8 cellular contexts compared by ENCODE assay signal in the genomic region with DNA sequence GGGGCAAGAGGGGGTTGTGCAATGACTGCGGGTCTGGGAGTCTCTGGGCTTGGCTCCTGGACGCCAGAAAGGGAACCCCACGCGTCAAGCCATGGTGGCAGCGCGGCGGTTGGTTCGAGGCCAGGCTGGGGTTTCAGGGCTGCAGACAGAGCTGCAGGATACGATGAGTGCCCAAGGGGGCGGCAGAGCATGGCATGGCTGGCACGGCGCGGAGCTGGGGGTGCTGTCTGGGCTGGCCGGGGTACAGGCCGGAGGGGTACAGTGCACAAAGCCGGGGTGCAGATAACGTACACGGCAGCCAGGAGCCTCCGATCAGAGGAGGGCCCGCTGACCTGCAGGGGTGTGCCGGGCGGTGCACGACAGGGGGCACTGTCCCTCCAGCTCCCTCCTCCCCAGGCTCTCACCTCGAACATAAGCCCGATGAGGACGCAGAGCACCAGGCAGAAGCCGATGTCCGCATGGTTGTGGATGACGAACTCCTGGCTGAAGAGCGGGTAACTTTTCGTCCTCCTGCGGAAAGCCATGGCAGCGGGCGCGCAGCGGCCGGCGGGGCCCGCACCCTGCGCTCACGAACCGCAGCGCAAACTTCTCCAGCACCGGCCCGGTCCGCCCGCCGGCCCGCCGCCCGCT. TPM values are rescaled to one million over a fixed set of nuclear protein-coding genes. Genes with fewer than 3 reads are reported as not detected.
DNase-seq lines count a peak whose midpoint lies in the region; ATAC-seq and TF ChIP-seq lines count a peak whose summit lies in the region.

No MANE protein-coding gene starts in this region.

- H3K4me1 ChIP-seq in endodermal cell (ENCODE audit: control insufficient read depth, insufficient read depth, low read length) (peaks cover 5% of the 10 kb centered on the region), mucosa of descending colon (ENCODE audit: low read depth) (peaks cover 22% of the 10 kb centered on the region)

- H3K9me3 Mint-ChIP-seq in endodermal cell: no peaks in the 10 kb centered on the region
- H3K9me3 Mint-ChIP-seq in stimulated activated effector memory CD8-positive, alpha-beta T cell treated with anti-CD3 and anti-CD28 coated beads, Interleukin-12 subunit alpha, Interleukin-12 subunit beta, amount 100 ng/mL, for 72 hours: no peaks in the 10 kb centered on the region

- peak overlapping the region; percentile 21 for H3K27ac ChIP-seq in endodermal cell (ENCODE audit: low read depth, low read length)

- H3K4me1 Mint-ChIP-seq in endodermal cell: peaks cover 42% of the 10 kb centered on the region
- H3K4me1 Mint-ChIP-seq in stimulated activated effector memory CD8-positive, alpha-beta T cell treated with anti-CD3 and anti-CD28 coated beads, Interleukin-12 subunit alpha, Interleukin-12 subunit beta, amount 100 ng/mL, for 72 hours: peaks cover 45% of the 10 kb centered on the region

- WGBS in endodermal cell (ENCODE audit: insufficient coverage in 1 of 2, insufficient read length in 1 of 2), 2 experiments: 0 to 4% methylated on average over 2 to 51 of the region's 51 CpGs

- no peaks in the 10 kb centered on the region for H3K27me3 Mint-ChIP-seq in endodermal cell (ENCODE audit: insufficient read depth)

- peak; percentile 66 for TF ChIP-seq CTCF in AG09319 (IDR thresholded peaks at IDR 0.05; ENCODE audit: low read depth, low read length)
- peak; percentile 81 for TF ChIP-seq CTCF in endodermal cell (conservative IDR thresholded peaks at IDR 0.05)
- TF ChIP-seq CTCF in mucosa of descending colon (IDR thresholded peaks at IDR 0.05): peak; percentile 44

- peaks cover 2% of the 10 kb centered on the region for H3K36me3 Mint-ChIP-seq in endodermal cell (ENCODE audit: low read depth)
- no peaks in the 10 kb centered on the region for H3K36me3 Mint-ChIP-seq in stimulated activated effector memory CD8-positive, alpha-beta T cell treated with anti-CD3 and anti-CD28 coated beads, Interleukin-12 subunit alpha, Interleukin-12 subunit beta, amount 100 ng/mL, for 72 hours

- H3K9ac ChIP-seq in endodermal cell (ENCODE audit: extremely low read depth, low read length, poor library complexity, severe bottlenecking): peak overlapping the region; percentile 56

- DNase-seq in AG09319 (ENCODE audit: extremely low read depth, low read depth): no peak
- DNase-seq in NCI-H526 (lab: John Stamatoyannopoulos, UW): peak; percentile 58 to 85
- DNase-seq in activated CD4-positive, alpha-beta T cell treated with anti-CD3 and anti-CD28 coated beads, Interleukin-2, amount 50 U/mL, for 4 hours: peak; percentile 31 to 45
- peak; percentile 89 for DNase-seq in endodermal cell
- peak; percentile 71 to 84 (median 81) for DNase-seq in mucosa of descending colon
- DNase-seq in stimulated activated effector memory CD8-positive, alpha-beta T cell treated with anti-CD3 and anti-CD28 coated beads, Interleukin-12 subunit alpha, Interleukin-12 subunit beta, amount 100 ng/mL, for 72 hours (ENCODE audit: low spot score in 2 of 2): peak in 1 of 2 donors; percentile 51

- intact Hi-C loops in mucosa of descending colon (cut with DNase I, micrococcal nuclease): loop anchor here in 1 of 2 donors (10.0 kb wide), 1 partner anchor 162 kb away; no protein-coding TSS in a partner anchor

- H3K27me3 ChIP-seq in endodermal cell (ENCODE audit: control insufficient read depth, insufficient read depth, low read length, poor library complexity, severe bottlenecking): no peaks in the 10 kb centered on the region

- H3K4me3 Mint-ChIP-seq in endodermal cell: peak overlapping the region; percentile 75
- peak overlapping the region; percentile 69 for H3K4me3 Mint-ChIP-seq in stimulated activated effector memory CD8-positive, alpha-beta T cell treated with anti-CD3 and anti-CD28 coated beads, Interleukin-12 subunit alpha, Interleukin-12 subunit beta, amount 100 ng/mL, for 72 hours

- peaks cover 14% of the 10 kb centered on the region for H3K9me3 ChIP-seq in endodermal cell (ENCODE audit: control insufficient read depth, low read length)
- H3K9me3 ChIP-seq in mucosa of descending colon: no peaks in the 10 kb centered on the region

- H3K36me3 ChIP-seq in endodermal cell (ENCODE audit: control insufficient read depth, insufficient read depth, low read length) (no peaks in the 10 kb centered on the region), mucosa of descending colon (ENCODE audit: low read depth) (no peaks in the 10 kb centered on the region)

- peak; percentile 51 for ATAC-seq in GM18517 (IDR thresholded peaks at IDR 0.05; ENCODE audit: unreplicated experiment)
- ATAC-seq in HG03045 (IDR thresholded peaks at IDR 0.05; ENCODE audit: unreplicated experiment): peak; percentile 63
- peak; percentile 76 for ATAC-seq in mucosa of descending colon
- peak; percentile 83 for ATAC-seq in stimulated activated effector memory CD8-positive, alpha-beta T cell treated with anti-CD3 and anti-CD28 coated beads, Interleukin-12 subunit alpha, Interleukin-12 subunit beta, amount 100 ng/mL, for 72 hours

- H3K27ac Mint-ChIP-seq in endodermal cell: peak overlapping the region; percentile 42
- H3K27ac Mint-ChIP-seq in stimulated activated effector memory CD8-positive, alpha-beta T cell treated with anti-CD3 and anti-CD28 coated beads, Interleukin-12 subunit alpha, Interleukin-12 subunit beta, amount 100 ng/mL, for 72 hours: peak overlapping the region; percentile 9

- peak overlapping the region; percentile 84 for H3K4me3 ChIP-seq in endodermal cell (ENCODE audit: low read length)
- peak overlapping the region; percentile 63 for H3K4me3 ChIP-seq in mucosa of descending colon

RNA-seq across cellular contexts. Expression of gene TRAM2, which starts 0.4 kb away (rescaled TPM):
- total RNA-seq in endodermal cell (10 to 100 TPM; 16.9 to 20.5 TPM), mucosa of descending colon (10 to 100 TPM; 20.3 to 25.0 (median 24.1) TPM)
- 13.4 TPM for polyA plus RNA-seq in endodermal cell (2013, experiment 1 of 2)
- 13.2 TPM for polyA plus RNA-seq in endodermal cell (2013, experiment 2 of 2)
